Comparison of ENCODE assay signal across 11 cellular contexts in the genomic region with DNA sequence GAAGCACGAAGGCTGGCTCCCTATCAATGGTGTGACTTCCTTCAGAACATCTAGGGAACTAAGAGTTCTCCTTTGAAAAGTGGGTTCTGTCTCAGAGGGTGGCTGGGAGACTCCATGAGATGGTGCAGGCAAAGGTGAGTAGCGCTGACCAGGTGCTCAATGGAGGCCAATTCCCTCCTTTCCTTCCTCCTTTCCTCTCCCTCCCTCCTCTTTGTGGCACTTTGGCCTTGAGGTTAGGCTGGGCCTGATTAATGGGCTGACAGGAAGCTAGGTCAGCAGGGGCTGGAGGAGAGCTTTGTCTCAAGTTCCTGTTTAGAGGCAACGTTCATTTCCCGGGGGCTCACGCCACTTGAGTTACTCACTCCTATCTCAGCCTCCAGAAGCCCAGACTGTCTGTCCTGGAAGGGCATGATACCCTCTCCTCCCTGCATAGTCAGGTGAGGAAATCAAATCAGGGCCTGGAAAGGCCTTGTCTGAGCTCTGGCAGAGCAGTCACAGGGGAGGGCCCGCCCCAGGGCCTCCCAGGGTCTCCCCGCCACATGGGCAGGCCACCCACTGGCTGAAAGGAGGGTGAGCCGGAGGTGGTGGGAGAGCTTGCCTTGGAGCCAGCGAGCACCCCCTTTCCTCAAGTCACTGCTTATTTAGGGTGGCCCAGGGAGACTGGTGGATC. TPM values are rescaled to one million over a fixed set of nuclear protein-coding genes. Genes with fewer than 3 reads are reported as not detected.
A peak's percentile ranks its signal among the peaks of the same experiment; 100 is the strongest.
DNase-seq lines count a peak whose midpoint lies in the region; TF ChIP-seq lines count a peak whose summit lies in the region.
"Had no signal": no experiment of that assay in that cellular context is flagged by ENCODE, and none has a peak within 500 bp of the region (broad histone marks: within the 10 kb centered on the region; RNA-seq: fewer than 3 reads in every experiment).

No MANE protein-coding gene starts in this region.

- no peaks in the 10 kb centered on the region for H3K36me3 Mint-ChIP-seq in dendritic cell treated with granulocyte-macrophage colony-stimulating factor and Interleukin-4, amounts not matched to agents 40 ng/mL and 50 ng/mL, for 4 days (ENCODE audit: low read depth)
- no peaks in the 10 kb centered on the region for H3K36me3 Mint-ChIP-seq in neural crest cell (ENCODE audit: low read depth)
- H3K36me3 Mint-ChIP-seq in Calu3 (ENCODE audit: insufficient read depth, unreplicated experiment), result no peaks in the 10 kb centered on the region
- H3K36me3 Mint-ChIP-seq: brain; stimulated activated memory B cell treated with anti-CD40 and anti-IgM and Interleukin-4, amounts not matched to agents 10 μg/mL and 1 μg/mL and 100 μg/mL, for 72 hours had no signal

- no peak overlapping the region for H3K27ac ChIP-seq in dorsolateral prefrontal cortex

- CTCF ChIA-PET in Calu3 (lab: Charles Lee), result no interaction called here

- H3K27me3 Mint-ChIP-seq in dendritic cell treated with granulocyte-macrophage colony-stimulating factor and Interleukin-4, amounts not matched to agents 40 ng/mL and 50 ng/mL, for 4 days, result no peaks in the 10 kb centered on the region
- H3K27me3 Mint-ChIP-seq in neural crest cell (ENCODE audit: low read depth) (no peaks in the 10 kb centered on the region), Calu3 (ENCODE audit: unreplicated experiment) (peaks cover 14% of the 10 kb centered on the region)

- intact Hi-C loops in dendritic cell treated with granulocyte-macrophage colony-stimulating factor and Interleukin-4, amounts not matched to agents 40 ng/mL and 50 ng/mL, for 4 days (cut with micrococcal nuclease), result no loop called here
- intact Hi-C loops in dorsolateral prefrontal cortex (cut with DNase I), result no loop called here
- intact Hi-C loops in Calu3 (cut with micrococcal nuclease; ENCODE audit: unreplicated experiment), result no loop called here

- no peak overlapping the region for H3K4me3 Mint-ChIP-seq in dendritic cell treated with granulocyte-macrophage colony-stimulating factor and Interleukin-4, amounts not matched to agents 40 ng/mL and 50 ng/mL, for 4 days
- no peak overlapping the region for H3K4me3 Mint-ChIP-seq in neural crest cell
- no peak overlapping the region for H3K4me3 Mint-ChIP-seq in Calu3 (ENCODE audit: low read depth, unreplicated experiment)
- H3K4me3 Mint-ChIP-seq: stimulated activated memory B cell treated with anti-CD40 and anti-IgM and Interleukin-4, amounts not matched to agents 10 μg/mL and 1 μg/mL and 100 μg/mL, for 72 hours had no signal

- no peaks in the 10 kb centered on the region for H3K9me3 Mint-ChIP-seq in dendritic cell treated with granulocyte-macrophage colony-stimulating factor and Interleukin-4, amounts not matched to agents 40 ng/mL and 50 ng/mL, for 4 days
- H3K9me3 Mint-ChIP-seq in neural crest cell (no peaks in the 10 kb centered on the region), Calu3 (ENCODE audit: low read depth, unreplicated experiment) (no peaks in the 10 kb centered on the region)
- H3K9me3 Mint-ChIP-seq: stimulated activated memory B cell treated with anti-CD40 and anti-IgM and Interleukin-4, amounts not matched to agents 10 μg/mL and 1 μg/mL and 100 μg/mL, for 72 hours had no signal

- no TSS peak for BruUV-seq in Calu3 (replicated peaks; lab: Mats Ljungman, UMichigan)

- H3K4me3 ChIP-seq in dorsolateral prefrontal cortex, result no peak overlapping the region
- H3K4me3 ChIP-seq in foreskin fibroblast (ENCODE audit: low read depth in 1 of 2, low read length in 2 of 2), result no peak overlapping the region
- H3K4me3 ChIP-seq: heart left ventricle had no signal

- peak overlapping the region; percentile 76 for H3K27ac Mint-ChIP-seq in dendritic cell treated with granulocyte-macrophage colony-stimulating factor and Interleukin-4, amounts not matched to agents 40 ng/mL and 50 ng/mL, for 4 days
- peak overlapping the region; percentile 71 for H3K27ac Mint-ChIP-seq in neural crest cell (ENCODE audit: unreplicated experiment)
- H3K27ac Mint-ChIP-seq in Calu3 (ENCODE audit: unreplicated experiment), result no peak overlapping the region
- H3K27ac Mint-ChIP-seq: stimulated activated memory B cell treated with anti-CD40 and anti-IgM and Interleukin-4, amounts not matched to agents 10 μg/mL and 1 μg/mL and 100 μg/mL, for 72 hours had no signal

- TF ChIP-seq CTCF in neural crest cell (conservative IDR thresholded peaks at IDR 0.05) (no peak), dorsolateral prefrontal cortex (IDR thresholded peaks at IDR 0.05 in 54 of 56, conservative IDR thresholded peaks at IDR 0.05 in 2 of 56; ENCODE audit: low read depth in 1 of 56, partially characterized antibody in 56 of 56) (no peak), foreskin fibroblast (IDR thresholded peaks at IDR 0.05; ENCODE audit: low read depth, low read length) (no peak), Calu3 (IDR thresholded peaks at IDR 0.05; ENCODE audit: unreplicated experiment) (no peak)

- H3K4me1 Mint-ChIP-seq in dendritic cell treated with granulocyte-macrophage colony-stimulating factor and Interleukin-4, amounts not matched to agents 40 ng/mL and 50 ng/mL, for 4 days (ENCODE audit: low read depth), result peaks cover 51% of the 10 kb centered on the region
- H3K4me1 Mint-ChIP-seq in neural crest cell (peaks cover 61% of the 10 kb centered on the region), Calu3 (ENCODE audit: low read depth, unreplicated experiment) (peaks cover 11% of the 10 kb centered on the region)
- H3K4me1 Mint-ChIP-seq: stimulated activated memory B cell treated with anti-CD40 and anti-IgM and Interleukin-4, amounts not matched to agents 10 μg/mL and 1 μg/mL and 100 μg/mL, for 72 hours had no signal

- H3K27me3 ChIP-seq in dorsolateral prefrontal cortex, result no peaks in the 10 kb centered on the region
- H3K27me3 ChIP-seq: heart left ventricle had no signal

- DNase-seq in ELR (ENCODE audit: low read depth), result peak; percentile 76
- DNase-seq in NOMO-1 (lab: John Stamatoyannopoulos, UW; ENCODE audit: unreplicated experiment in 2 of 2), result peak; percentile 54 to 66
- no peak for DNase-seq in neural crest cell (ENCODE audit: low read depth, low spot score)
- no peak for DNase-seq in dorsolateral prefrontal cortex
- no peak for DNase-seq in foreskin fibroblast
- DNase-seq in SW 1271 (lab: John Stamatoyannopoulos, UW), result no peak
- no peak for DNase-seq in Calu3
- DNase-seq: heart left ventricle had no signal

RNA-seq across cellular contexts. Expression of gene SSBP3, which starts 58.4 kb away (rescaled TPM):
- 94.3 and 99.0 TPM in 2 replicates for total RNA-seq in neural crest cell
- total RNA-seq in dorsolateral prefrontal cortex, result 100 to 1,000 TPM in 118 of 120 experiments, 10 to 100 TPM in 2; 90.9 to 247 (median 178) TPM
- 16.6 and 16.7 TPM in 2 replicates for total RNA-seq in Calu3 (2022)

Comparison
In these comparisons a context has a peak if more than half of its experiments do, and no peak if none do; other contexts are left out.
1. DNase-seq: peak in ELR (single experiment) and NOMO-1 (2 of 2); none in neural crest cell (single experiment), dorsolateral prefrontal cortex (0 of 10), foreskin fibroblast (0 of 2), SW 1271 (0 of 2) and Calu3 (single experiment).